In genomic region chr7:80488851-80489370, GRCh38 we compare ENCODE assay signal across 19 cellular contexts. TPM values are rescaled to one million over a fixed set of nuclear protein-coding genes. Genes with fewer than 3 reads are reported as not detected.
"Had no signal": no experiment of that assay in that cellular context is flagged by ENCODE, and none has a peak within 500 bp of the region (broad histone marks: within the 10 kb centered on the region; RNA-seq: fewer than 3 reads in every experiment).

No MANE protein-coding gene starts in this region.

- H3K4me3 Mint-ChIP-seq: activated CD4-positive, alpha-beta T cell treated with anti-CD3 and anti-CD28 coated beads for 36 hours; activated CD8-positive, alpha-beta T cell treated with anti-CD3 and anti-CD28 coated beads for 36 hours; activated naive CD8-positive, alpha-beta T cell treated with anti-CD3 and anti-CD28 coated beads, Interleukin-2, amount 10 ng/mL, durations not matched to agents 7 days and 5 days; activated T-cell treated with anti-CD3 and anti-CD28 coated beads, Interleukin-2, amount 50 U/mL, for 72 hours; immature natural killer cell; nephron progenitor cell; stimulated activated naive CD8-positive, alpha-beta T cell treated with anti-CD3 and anti-CD28 coated beads, Interleukin-15, amount 100 ng/mL, for 72 hours had no signal

- H3K4me1 ChIP-seq: breast epithelium had no signal

- ATAC-seq: activated CD4-positive, alpha-beta T cell treated with anti-CD3 and anti-CD28 coated beads for 36 hours; activated CD8-positive, alpha-beta T cell treated with anti-CD3 and anti-CD28 coated beads for 36 hours; activated T-cell treated with anti-CD3 and anti-CD28 coated beads, Interleukin-2, amount 50 U/mL, for 72 hours; stimulated activated naive CD8-positive, alpha-beta T cell treated with anti-CD3 and anti-CD28 coated beads, Interleukin-15, amount 100 ng/mL, for 72 hours had no signal

- H3K27ac ChIP-seq: breast epithelium, thoracic aorta, WERI-Rb-1 had no signal

- H3K36me3 ChIP-seq: breast epithelium, thoracic aorta, WERI-Rb-1 had no signal

- H3K4me1 Mint-ChIP-seq: activated CD4-positive, alpha-beta T cell treated with anti-CD3 and anti-CD28 coated beads for 36 hours; activated naive CD8-positive, alpha-beta T cell treated with anti-CD3 and anti-CD28 coated beads, Interleukin-2, amount 10 ng/mL, durations not matched to agents 7 days and 5 days; immature natural killer cell; nephron progenitor cell; stimulated activated naive CD8-positive, alpha-beta T cell treated with anti-CD3 and anti-CD28 coated beads, Interleukin-15, amount 100 ng/mL, for 72 hours had no signal

- H3K9me3 Mint-ChIP-seq: activated CD8-positive, alpha-beta T cell treated with anti-CD3 and anti-CD28 coated beads for 36 hours; activated naive CD8-positive, alpha-beta T cell treated with anti-CD3 and anti-CD28 coated beads, Interleukin-2, amount 10 ng/mL, durations not matched to agents 7 days and 5 days; nephron progenitor cell; stimulated activated naive CD8-positive, alpha-beta T cell treated with anti-CD3 and anti-CD28 coated beads, Interleukin-15, amount 100 ng/mL, for 72 hours had no signal

- H3K36me3 Mint-ChIP-seq: activated naive CD8-positive, alpha-beta T cell treated with anti-CD3 and anti-CD28 coated beads, Interleukin-2, amount 10 ng/mL, durations not matched to agents 7 days and 5 days; immature natural killer cell had no signal

- H3K4me3 ChIP-seq: breast epithelium, thoracic aorta had no signal

- H3K27me3 ChIP-seq: breast epithelium had no signal

- H3K9me3 ChIP-seq: breast epithelium, thoracic aorta had no signal

- DNase-seq: activated CD4-positive, alpha-beta T cell treated with anti-CD3 and anti-CD28 coated beads for 36 hours; activated CD8-positive, alpha-beta memory T cell treated with anti-CD3 and anti-CD28 coated beads, Interleukin-2, amount 50 U/mL, for 4 hours; activated CD8-positive, alpha-beta T cell treated with anti-CD3 and anti-CD28 coated beads for 36 hours; activated naive CD8-positive, alpha-beta T cell treated with anti-CD3 and anti-CD28 coated beads, Interleukin-2, amount 10 ng/mL, durations not matched to agents 7 days and 5 days; activated T-cell treated with anti-CD3 and anti-CD28 coated beads, Interleukin-2, amount 50 U/mL, for 72 hours; aorta; hypothalamus; immature natural killer cell; nephron progenitor cell; stimulated activated CD4-positive, alpha-beta T cell treated with anti-CD3 and anti-CD28 coated beads, Interleukin-15, amount 100 ng/mL, for 24 hours; stimulated activated CD4-positive, alpha-beta T cell treated with anti-CD3 and anti-CD28 coated beads, Interleukin-4, amount 100 ng/mL, for 24 hours; stimulated activated naive CD8-positive, alpha-beta T cell treated with anti-CD3 and anti-CD28 coated beads, Interleukin-15, amount 100 ng/mL, for 72 hours; T-helper 1 cell; WERI-Rb-1 had no signal

- H3K27me3 Mint-ChIP-seq: activated CD4-positive, alpha-beta T cell treated with anti-CD3 and anti-CD28 coated beads for 36 hours had no signal

- H3K27ac Mint-ChIP-seq: activated CD4-positive, alpha-beta T cell treated with anti-CD3 and anti-CD28 coated beads for 36 hours; activated CD8-positive, alpha-beta T cell treated with anti-CD3 and anti-CD28 coated beads for 36 hours; activated naive CD8-positive, alpha-beta T cell treated with anti-CD3 and anti-CD28 coated beads, Interleukin-2, amount 10 ng/mL, durations not matched to agents 7 days and 5 days; activated T-cell treated with anti-CD3 and anti-CD28 coated beads, Interleukin-2, amount 50 U/mL, for 72 hours; immature natural killer cell; nephron progenitor cell; stimulated activated naive CD8-positive, alpha-beta T cell treated with anti-CD3 and anti-CD28 coated beads, Interleukin-15, amount 100 ng/mL, for 72 hours had no signal

RNA-seq across cellular contexts. Expression of gene GNAT3, which starts 23.0 kb away (rescaled TPM):
- total RNA-seq: activated CD4-positive, alpha-beta T cell treated with anti-CD3 and anti-CD28 coated beads for 36 hours; activated CD8-positive, alpha-beta T cell treated with anti-CD3 and anti-CD28 coated beads for 36 hours; activated naive CD8-positive, alpha-beta T cell treated with anti-CD3 and anti-CD28 coated beads, Interleukin-2, amount 10 ng/mL, durations not matched to agents 7 days and 5 days; activated T-cell treated with anti-CD3 and anti-CD28 coated beads, Interleukin-2, amount 50 U/mL, for 72 hours; aorta; breast epithelium; chondrocyte; omental fat pad; thoracic aorta; ureter had no signal
- polyA plus RNA-seq: immature natural killer cell had no signal
